1 cellular context compared by ENCODE assay signal in the genomic region with DNA sequence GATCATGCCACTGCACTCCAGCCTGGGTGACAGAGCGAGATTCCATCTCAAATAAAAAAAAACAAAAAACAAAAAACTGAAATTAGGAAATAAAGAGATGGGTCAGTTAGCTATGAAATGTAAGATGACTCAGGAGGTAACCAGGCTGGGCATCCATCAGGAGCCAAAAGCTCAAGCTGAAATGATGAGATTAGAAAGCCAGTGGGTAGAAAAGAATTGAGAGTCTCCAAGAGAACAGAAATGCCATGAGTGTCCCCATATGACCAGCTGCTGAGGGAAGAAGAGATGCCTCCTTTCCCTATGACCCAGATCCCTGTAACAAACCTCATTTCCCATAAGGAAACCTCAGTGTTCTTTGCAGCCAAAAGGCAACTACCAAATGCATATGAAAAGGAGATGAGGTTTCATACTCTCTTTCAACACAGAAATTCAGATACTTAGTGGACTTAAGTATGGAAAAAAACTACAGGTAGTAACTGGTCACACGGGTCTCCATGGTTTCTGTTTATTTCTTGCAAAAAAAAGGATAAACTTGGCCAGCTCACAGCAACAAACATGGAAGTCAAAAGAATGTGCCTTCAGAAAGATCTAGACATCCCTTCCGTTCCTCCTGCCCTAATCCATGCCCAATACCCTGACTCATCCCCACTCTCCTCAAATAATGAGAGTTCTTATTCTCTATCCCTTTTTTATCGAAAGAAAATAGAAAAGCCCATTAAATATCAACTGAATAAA.
TF ChIP-seq lines count a peak whose summit lies in the region.

No MANE protein-coding gene starts in this region.

TF ChIP-seq in HCT116, 20 proteins besides CTCF, POLR2A, EP300 and RAD21 (continued from another document):
- TF ChIP-seq, protein P1, sequence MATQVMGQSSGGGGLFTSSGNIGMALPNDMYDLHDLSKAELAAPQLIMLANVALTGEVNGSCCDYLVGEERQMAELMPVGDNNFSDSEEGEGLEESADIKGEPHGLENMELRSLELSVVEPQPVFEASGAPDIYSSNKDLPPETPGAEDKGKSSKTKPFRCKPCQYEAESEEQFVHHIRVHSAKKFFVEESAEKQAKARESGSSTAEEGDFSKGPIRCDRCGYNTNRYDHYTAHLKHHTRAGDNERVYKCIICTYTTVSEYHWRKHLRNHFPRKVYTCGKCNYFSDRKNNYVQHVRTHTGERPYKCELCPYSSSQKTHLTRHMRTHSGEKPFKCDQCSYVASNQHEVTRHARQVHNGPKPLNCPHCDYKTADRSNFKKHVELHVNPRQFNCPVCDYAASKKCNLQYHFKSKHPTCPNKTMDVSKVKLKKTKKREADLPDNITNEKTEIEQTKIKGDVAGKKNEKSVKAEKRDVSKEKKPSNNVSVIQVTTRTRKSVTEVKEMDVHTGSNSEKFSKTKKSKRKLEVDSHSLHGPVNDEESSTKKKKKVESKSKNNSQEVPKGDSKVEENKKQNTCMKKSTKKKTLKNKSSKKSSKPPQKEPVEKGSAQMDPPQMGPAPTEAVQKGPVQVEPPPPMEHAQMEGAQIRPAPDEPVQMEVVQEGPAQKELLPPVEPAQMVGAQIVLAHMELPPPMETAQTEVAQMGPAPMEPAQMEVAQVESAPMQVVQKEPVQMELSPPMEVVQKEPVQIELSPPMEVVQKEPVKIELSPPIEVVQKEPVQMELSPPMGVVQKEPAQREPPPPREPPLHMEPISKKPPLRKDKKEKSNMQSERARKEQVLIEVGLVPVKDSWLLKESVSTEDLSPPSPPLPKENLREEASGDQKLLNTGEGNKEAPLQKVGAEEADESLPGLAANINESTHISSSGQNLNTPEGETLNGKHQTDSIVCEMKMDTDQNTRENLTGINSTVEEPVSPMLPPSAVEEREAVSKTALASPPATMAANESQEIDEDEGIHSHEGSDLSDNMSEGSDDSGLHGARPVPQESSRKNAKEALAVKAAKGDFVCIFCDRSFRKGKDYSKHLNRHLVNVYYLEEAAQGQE (IDR thresholded peaks at IDR 0.05; ENCODE audit: low read depth), result no peak
- TF ChIP-seq EGR1 (IDR thresholded peaks at IDR 0.05; ENCODE audit: low read depth), result no peak
- TF ChIP-seq EZH2phosphoT487 (IDR thresholded peaks at IDR 0.05; ENCODE audit: borderline replicate concordance), result no peak
- no peak for TF ChIP-seq JUND (IDR thresholded peaks at IDR 0.05)
- no peak for TF ChIP-seq TCF7L2 (IDR thresholded peaks at IDR 0.05; ENCODE audit: borderline replicate concordance, extremely low read depth, insufficient read depth, insufficient read length)
- no peak for TF ChIP-seq SRF (IDR thresholded peaks at IDR 0.05; ENCODE audit: low read depth)
- TF ChIP-seq POLR2AphosphoS5 (IDR thresholded peaks at IDR 0.05; ENCODE audit: low read depth, low read length), result no peak
- TF ChIP-seq YY1 (IDR thresholded peaks at IDR 0.05; ENCODE audit: extremely low read depth, insufficient replicate concordance, low read depth, low read length), result no peak
- no peak for TF ChIP-seq EZH2 (IDR thresholded peaks at IDR 0.05)
- no peak for TF ChIP-seq CEBPB (IDR thresholded peaks at IDR 0.05; ENCODE audit: low read depth)
- no peak for TF ChIP-seq SP1 (IDR thresholded peaks at IDR 0.05; ENCODE audit: low read depth)
